Comparison of ENCODE assay signal across 8 cellular contexts in genomic region chr3:56799251-56799882, GRCh38. TPM values are rescaled to one million over a fixed set of nuclear protein-coding genes. Genes with fewer than 3 reads are reported as not detected.
DNase-seq lines count a peak whose midpoint lies in the region; ATAC-seq and TF ChIP-seq lines count a peak whose summit lies in the region.

No MANE protein-coding gene starts in this region.

- peak overlapping the region in 6 of 7 donors; percentile 48 to 82 (median 54) for H3K27ac Mint-ChIP-seq in CD14-positive monocyte

- H3K27me3 Mint-ChIP-seq in CD14-positive monocyte (ENCODE audit: low read depth in 3 of 3), result peaks cover 0 to 5% (median 4%) of the 10 kb centered on the region in 3 donors

- H3K4me1 ChIP-seq in heart right ventricle (peaks cover 3 to 76% (median 63%) of the 10 kb centered on the region in 9 donors), rectal smooth muscle tissue (ENCODE audit: control insufficient read depth, insufficient read depth, low read length) (peaks cover 19% of the 10 kb centered on the region)

- H3K9me3 Mint-ChIP-seq in CD14-positive monocyte, result peaks cover 0 to 3% (median 0%) of the 10 kb centered on the region in 7 donors

- peaks cover 9 to 22% of the 10 kb centered on the region in 2 donors for H3K36me3 Mint-ChIP-seq in CD14-positive monocyte

- TF ChIP-seq CTCF in CD14-positive monocyte (IDR thresholded peaks at IDR 0.05), result peak; percentile 76
- TF ChIP-seq CTCF in heart right ventricle (IDR thresholded peaks at IDR 0.05), result peak; percentile 51 to 82 (median 69)

- H3K4me3 ChIP-seq in heart right ventricle (peak overlapping the region; percentile 11 to 94 (median 86)), rectal smooth muscle tissue (ENCODE audit: low read length) (peak overlapping the region; percentile 60)

- no peaks in the 10 kb centered on the region for H3K9me3 ChIP-seq in heart right ventricle

- no peaks in the 10 kb centered on the region for H3K27me3 ChIP-seq in heart right ventricle
- H3K27me3 ChIP-seq in rectal smooth muscle tissue (ENCODE audit: control insufficient read depth, insufficient read depth, low read length), result no peaks in the 10 kb centered on the region

- H3K36me3 ChIP-seq in heart right ventricle (no peaks in the 10 kb centered on the region), rectal smooth muscle tissue (ENCODE audit: control insufficient read depth, insufficient read depth, low read length) (no peaks in the 10 kb centered on the region)

- peak overlapping the region; percentile 99 to 100 for H3K4me3 Mint-ChIP-seq in CD14-positive monocyte

- H3K9ac ChIP-seq in rectal smooth muscle tissue (ENCODE audit: low read length), result no peak overlapping the region

- intact Hi-C loops in CD14-positive monocyte (cut with micrococcal nuclease), result loop anchor here in 1 of 2 donors (5.0 kb wide), 1 partner anchor 42 kb away; no protein-coding TSS in a partner anchor
- intact Hi-C loops in heart right ventricle (cut with DNase I), result loop anchor here in 5 of 10 donors (1.0 to 5.0 kb wide), 5 partner anchors 42 to 97 kb away; no protein-coding TSS in a partner anchor

- peaks cover 61% of the 10 kb centered on the region for H3K4me1 Mint-ChIP-seq in CD14-positive monocyte

- 12% methylated on average over 7 of the region's 7 CpGs for WGBS in heart right ventricle, 2 donors

- ATAC-seq in heart right ventricle (peak in 5 of 8 donors; percentile 19 to 51 (median 49)), GM19455 (IDR thresholded peaks at IDR 0.05; ENCODE audit: unreplicated experiment) (no peak)

- DNase-seq in CD14-positive monocyte (ENCODE audit: low spot score), result no peak
- peak; percentile 57 for DNase-seq in HCEC 1CT
- peak; percentile 72 for DNase-seq in NCI-H82 (lab: John Stamatoyannopoulos, UW)
- peak; percentile 73 for DNase-seq in amniotic epithelial cell (ENCODE audit: low read depth)
- no peak for DNase-seq in heart right ventricle
- no peak for DNase-seq in HPDE6-E6E7 (ENCODE audit: extremely low spot score)

- H3K27ac ChIP-seq in heart right ventricle (peak overlapping the region; percentile 27 to 84 (median 79)), rectal smooth muscle tissue (ENCODE audit: low read depth, low read length) (peak overlapping the region; percentile 66)

RNA-seq across cellular contexts. Expression of gene ARHGEF3, which starts 2.4 kb away (rescaled TPM):
- 10 to 100 TPM; 22.6 to 29.5 TPM for polyA plus RNA-seq in CD14-positive monocyte
- total RNA-seq in heart right ventricle, result 10 to 100 TPM; 12.8 to 26.1 (median 17.9) TPM
- 1 to 10 TPM; 6.6 to 7.4 TPM for polyA plus RNA-seq in heart right ventricle

Comparison
In these comparisons a context has a peak if more than half of its experiments do, and no peak if none do; other contexts are left out.
1. DNase-seq: peak in HCEC 1CT (single experiment), NCI-H82 (single experiment) and amniotic epithelial cell (single experiment); none in CD14-positive monocyte (single experiment), heart right ventricle (0 of 2) and HPDE6-E6E7 (single experiment).